Comparison of ENCODE assay signal across 13 cellular contexts in genomic region chr2:38245114-38245641, GRCh38.
DNase-seq lines count a peak whose midpoint lies in the region; ATAC-seq and TF ChIP-seq lines count a peak whose summit lies in the region.
"Had no signal": no experiment of that assay in that cellular context is flagged by ENCODE, and none has a peak within 500 bp of the region (broad histone marks: within the 10 kb centered on the region; RNA-seq: fewer than 3 reads in every experiment).

No MANE protein-coding gene starts in this region.

- no peaks in the 10 kb centered on the region for H3K36me3 Mint-ChIP-seq in activated T-helper 2 cell treated with anti-CD3 and anti-CD28 coated beads, Interferon-gamma antibody, Interleukin-2, Interleukin-4, amounts not matched to agents 10 μg/mL and 5 μg/mL and 100 μg/mL, durations not matched to agents 14 hours and 24 hours and 36 hours (ENCODE audit: low read depth)

- H3K9me3 ChIP-seq in PC-9 (ENCODE audit: insufficient read depth, low read depth) (no peaks in the 10 kb centered on the region; the same call in 1 of the 2 replicates), thyroid gland (no peaks in the 10 kb centered on the region), uterus (no peaks in the 10 kb centered on the region)
- H3K9me3 ChIP-seq: transverse colon had no signal

- H3K27ac ChIP-seq in PC-9: peak overlapping the region; percentile 20; the same call in 1 of the 2 replicates
- peak overlapping the region in 1 of 3 donors; percentile 5 for H3K27ac ChIP-seq in thyroid gland
- no peak overlapping the region for H3K27ac ChIP-seq in uterus
- H3K27ac ChIP-seq: transverse colon had no signal

- CTCF ChIA-PET in PC-9 (lab: Charles Lee): interaction anchor here (0.5 to 0.9 kb wide), 3 partner anchors 29 to 169 kb away, joined by 3 to 19 read pairs (median 7); no protein-coding TSS in a partner anchor

- TF ChIP-seq POLR2A in thyroid gland (IDR thresholded peaks at IDR 0.05) (no peak), uterus (IDR thresholded peaks at IDR 0.05) (no peak)

- peaks cover 8% of the 10 kb centered on the region for H3K27me3 Mint-ChIP-seq in activated T-helper 2 cell treated with anti-CD3 and anti-CD28 coated beads, Interferon-gamma antibody, Interleukin-2, Interleukin-4, amounts not matched to agents 10 μg/mL and 5 μg/mL and 100 μg/mL, durations not matched to agents 14 hours and 24 hours and 36 hours (ENCODE audit: low read depth)

- H3K27ac Mint-ChIP-seq in activated T-helper 2 cell treated with anti-CD3 and anti-CD28 coated beads, Interferon-gamma antibody, Interleukin-2, Interleukin-4, amounts not matched to agents 10 μg/mL and 5 μg/mL and 100 μg/mL, durations not matched to agents 14 hours and 24 hours and 36 hours: no peak overlapping the region

- H3K36me3 ChIP-seq in PC-9 (ENCODE audit: low read depth): no peaks in the 10 kb centered on the region
- no peaks in the 10 kb centered on the region for H3K36me3 ChIP-seq in thyroid gland
- H3K36me3 ChIP-seq in uterus: no peaks in the 10 kb centered on the region
- H3K36me3 ChIP-seq: transverse colon had no signal

- peak overlapping the region; percentile 54 for H3K4me2 ChIP-seq in PC-9

- H3K27me3 ChIP-seq in PC-9 (ENCODE audit: insufficient read depth, low read depth): no peaks in the 10 kb centered on the region
- H3K27me3 ChIP-seq in thyroid gland: no peaks in the 10 kb centered on the region
- H3K27me3 ChIP-seq in uterus: no peaks in the 10 kb centered on the region
- H3K27me3 ChIP-seq: transverse colon had no signal

- H3K9me3 Mint-ChIP-seq in activated T-helper 2 cell treated with anti-CD3 and anti-CD28 coated beads, Interferon-gamma antibody, Interleukin-2, Interleukin-4, amounts not matched to agents 10 μg/mL and 5 μg/mL and 100 μg/mL, durations not matched to agents 14 hours and 24 hours and 36 hours: no peaks in the 10 kb centered on the region

- peaks cover 19% of the 10 kb centered on the region for H3K4me1 ChIP-seq in PC-9 (replicated peaks; ENCODE audit: insufficient read depth)
- peaks cover 0 to 10% of the 10 kb centered on the region in 2 donors for H3K4me1 ChIP-seq in thyroid gland
- H3K4me1 ChIP-seq in uterus: no peaks in the 10 kb centered on the region

- POLR2A ChIA-PET in PC-9 (lab: Charles Lee; ENCODE audit: unreplicated experiment): interaction anchor here (0.7 kb wide), 1 partner anchor 67 kb away, joined by 3 read pairs; no protein-coding TSS in a partner anchor

- ATAC-seq in esophagus mucosa: peak; percentile 82
- ATAC-seq in HG03460 (IDR thresholded peaks at IDR 0.05; ENCODE audit: unreplicated experiment): no peak
- ATAC-seq: left ventricle myocardium superior had no signal

- no peak overlapping the region for H3K4me3 Mint-ChIP-seq in activated T-helper 2 cell treated with anti-CD3 and anti-CD28 coated beads, Interferon-gamma antibody, Interleukin-2, Interleukin-4, amounts not matched to agents 10 μg/mL and 5 μg/mL and 100 μg/mL, durations not matched to agents 14 hours and 24 hours and 36 hours (ENCODE audit: low read depth)

- H3K79me2 ChIP-seq in PC-9 (ENCODE audit: low read depth): no peaks in the 10 kb centered on the region

- H3K4me3 ChIP-seq in PC-9 (no peak overlapping the region), thyroid gland (replicated peaks in 1 of 3) (no peak overlapping the region), uterus (no peak overlapping the region)
- H3K4me3 ChIP-seq: transverse colon had no signal

- 47 to 60% methylated on average over 5 of the region's 5 CpGs for WGBS in thyroid gland, 2 donors

- DNase-seq in NCI-H2029 (lab: John Stamatoyannopoulos, UW): peak; percentile 0
- no peak for DNase-seq in NCI-H2029 treated with DMSO at 0.1 percent for 48 hours (lab: John Stamatoyannopoulos, UW)
- DNase-seq in PC-9: peak; percentile 50 to 88
- DNase-seq in thyroid gland: peak; percentile 26 to 52
- DNase-seq in uterus: no peak
- no peak for DNase-seq in activated T-helper 2 cell treated with anti-CD3 and anti-CD28 coated beads, Interferon-gamma antibody, Interleukin-2, Interleukin-4, amounts not matched to agents 10 μg/mL and 5 μg/mL and 100 μg/mL, durations not matched to agents 14 hours and 24 hours and 36 hours (ENCODE audit: low spot score)
- DNase-seq: activated CD8-positive, alpha-beta memory T cell treated with anti-CD3 and anti-CD28 coated beads, Interleukin-2, amount 50 U/mL, for 4 hours; amniotic stem cell; effector CD4-positive, alpha-beta T cell; left ventricle myocardium superior; transverse colon had no signal

- peaks cover 18% of the 10 kb centered on the region; the same call in 1 of the 2 replicates for H3F3A ChIP-seq in PC-9 (ENCODE audit: insufficient read depth, low read depth)

- no TSS peak for BruUV-seq in PC-9 (replicated peaks; lab: Mats Ljungman, UMichigan)

- no peaks in the 10 kb centered on the region for H3K4me1 Mint-ChIP-seq in activated T-helper 2 cell treated with anti-CD3 and anti-CD28 coated beads, Interferon-gamma antibody, Interleukin-2, Interleukin-4, amounts not matched to agents 10 μg/mL and 5 μg/mL and 100 μg/mL, durations not matched to agents 14 hours and 24 hours and 36 hours (ENCODE audit: low read depth)

- intact Hi-C loops in PC-9 (cut with micrococcal nuclease; ENCODE audit: unreplicated experiment): no loop called here
- intact Hi-C loops in thyroid gland (cut with DNase I): no loop called here
- intact Hi-C loops in uterus (cut with DNase I; ENCODE audit: low total_unique reads): no loop called here
- intact Hi-C loops in activated T-helper 2 cell treated with anti-CD3 and anti-CD28 coated beads, Interferon-gamma antibody, Interleukin-2, Interleukin-4, amounts not matched to agents 10 μg/mL and 5 μg/mL and 100 μg/mL, durations not matched to agents 14 hours and 24 hours and 36 hours (cut with micrococcal nuclease): no loop called here

- H2AFZ ChIP-seq in PC-9: no peak overlapping the region

- TF ChIP-seq CTCF in PC-9 (conservative IDR thresholded peaks at IDR 0.05): no peak
- TF ChIP-seq CTCF in thyroid gland (IDR thresholded peaks at IDR 0.05): no peak
- TF ChIP-seq CTCF in uterus (IDR thresholded peaks at IDR 0.05): no peak

- no peaks in the 10 kb centered on the region for H4K20me1 ChIP-seq in PC-9 (ENCODE audit: insufficient read depth)

- no peaks in the 10 kb centered on the region for H3K9me2 ChIP-seq in PC-9 (ENCODE audit: insufficient read depth)

Comparison
In these comparisons a context has a peak if more than half of its experiments do, and no peak if none do; other contexts are left out.
1. DNase-seq: peak in NCI-H2029 (single experiment), PC-9 (2 of 2) and thyroid gland (2 of 2); none in NCI-H2029 treated with DMSO at 0.1 percent for 48 hours (single experiment), uterus (0 of 2) and activated T-helper 2 cell treated with anti-CD3 and anti-CD28 coated beads, Interferon-gamma antibody, Interleukin-2, Interleukin-4, amounts not matched to agents 10 μg/mL and 5 μg/mL and 100 μg/mL, durations not matched to agents 14 hours and 24 hours and 36 hours (single experiment).